23 cellular contexts compared by ENCODE assay signal in genomic region chr1:12059226-12059625, GRCh38. TPM values are rescaled to one million over a fixed set of nuclear protein-coding genes. Genes with fewer than 3 reads are reported as not detected.
DNase-seq lines count a peak whose midpoint lies in the region; ATAC-seq lines count a peak whose summit lies in the region.
"Had no signal": no experiment of that assay in that cellular context is flagged by ENCODE, and none has a peak within 500 bp of the region (broad histone marks: within the 10 kb centered on the region; RNA-seq: fewer than 3 reads in every experiment).

No MANE protein-coding gene starts in this region.

- peaks cover 87% of the 10 kb centered on the region for H3K4me1 Mint-ChIP-seq in activated T-cell treated with anti-CD3 and anti-CD28 coated beads, Interleukin-2, amount 50 U/mL, for 72 hours (ENCODE audit: low read depth)
- peaks cover 34% of the 10 kb centered on the region for H3K4me1 Mint-ChIP-seq in activated T-cell treated with anti-CD3 and anti-CD28 coated beads, Interleukin-2, amount 50 U/mL, for 4 hours (ENCODE audit: low read depth)
- peaks cover 6 to 42% (median 20%) of the 10 kb centered on the region in 4 donors for H3K4me1 Mint-ChIP-seq in CD4-positive, CD25-positive, alpha-beta regulatory T cell
- H3K4me1 Mint-ChIP-seq in activated T-helper 17 cell treated with anti-CD3 and anti-CD28 coated beads, Interleukin-2, amount 50 U/mL, for 72 hours = peaks cover 40% of the 10 kb centered on the region
- peaks cover 79% of the 10 kb centered on the region for H3K4me1 Mint-ChIP-seq in stimulated activated effector memory CD8-positive, alpha-beta T cell treated with anti-CD3 and anti-CD28 coated beads, Interleukin-12 subunit alpha, Interleukin-12 subunit beta, amount 100 ng/mL, for 72 hours
- peaks cover 70% of the 10 kb centered on the region for H3K4me1 Mint-ChIP-seq in activated CD4-positive, alpha-beta T cell treated with anti-CD3 and anti-CD28 coated beads for 36 hours

- peak overlapping the region; percentile 56 to 76 for H3K4me3 Mint-ChIP-seq in activated T-cell treated with anti-CD3 and anti-CD28 coated beads, Interleukin-2, amount 50 U/mL, for 72 hours
- H3K4me3 Mint-ChIP-seq in activated T-cell treated with anti-CD3 and anti-CD28 coated beads, Interleukin-2, amount 50 U/mL, for 4 hours = no peak overlapping the region
- peak overlapping the region in 1 of 4 donors; percentile 60 for H3K4me3 Mint-ChIP-seq in CD4-positive, CD25-positive, alpha-beta regulatory T cell
- peak overlapping the region; percentile 50 for H3K4me3 Mint-ChIP-seq in activated T-helper 17 cell treated with anti-CD3 and anti-CD28 coated beads, Interleukin-2, amount 50 U/mL, for 72 hours
- peak overlapping the region; percentile 44 for H3K4me3 Mint-ChIP-seq in stimulated activated effector memory CD8-positive, alpha-beta T cell treated with anti-CD3 and anti-CD28 coated beads, Interleukin-12 subunit alpha, Interleukin-12 subunit beta, amount 100 ng/mL, for 72 hours
- no peak overlapping the region for H3K4me3 Mint-ChIP-seq in activated CD4-positive, alpha-beta T cell treated with anti-CD3 and anti-CD28 coated beads for 36 hours

- peak overlapping the region; percentile 16 for H3K27ac Mint-ChIP-seq in activated T-cell treated with anti-CD3 and anti-CD28 coated beads, Interleukin-2, amount 50 U/mL, for 72 hours
- peak overlapping the region in 2 of 3 donors; percentile 33 to 97 for H3K27ac Mint-ChIP-seq in CD4-positive, CD25-positive, alpha-beta regulatory T cell
- H3K27ac Mint-ChIP-seq in activated T-helper 17 cell treated with anti-CD3 and anti-CD28 coated beads, Interleukin-2, amount 50 U/mL, for 72 hours = peak overlapping the region; percentile 17
- H3K27ac Mint-ChIP-seq in stimulated activated effector memory CD8-positive, alpha-beta T cell treated with anti-CD3 and anti-CD28 coated beads, Interleukin-12 subunit alpha, Interleukin-12 subunit beta, amount 100 ng/mL, for 72 hours = no peak overlapping the region
- H3K27ac Mint-ChIP-seq in activated CD4-positive, alpha-beta T cell treated with anti-CD3 and anti-CD28 coated beads for 36 hours = no peak overlapping the region
- H3K27ac Mint-ChIP-seq: IgD-negative memory B cell had no signal

- ATAC-seq in activated T-cell treated with anti-CD3 and anti-CD28 coated beads, Interleukin-2, amount 50 U/mL, for 72 hours (replicated peaks in 1 of 2) = no peak
- ATAC-seq in activated T-cell treated with anti-CD3 and anti-CD28 coated beads, Interleukin-2, amount 50 U/mL, for 4 hours = no peak
- no peak for ATAC-seq in CD4-positive, CD25-positive, alpha-beta regulatory T cell (ENCODE audit: low read depth in 2 of 2)
- no peak for ATAC-seq in activated T-helper 17 cell treated with anti-CD3 and anti-CD28 coated beads, Interleukin-2, amount 50 U/mL, for 72 hours (replicated peaks)
- ATAC-seq in stimulated activated effector memory CD8-positive, alpha-beta T cell treated with anti-CD3 and anti-CD28 coated beads, Interleukin-12 subunit alpha, Interleukin-12 subunit beta, amount 100 ng/mL, for 72 hours = no peak
- no peak for ATAC-seq in activated CD4-positive, alpha-beta T cell treated with anti-CD3 and anti-CD28 coated beads for 36 hours

- intact Hi-C loops in activated CD4-positive, alpha-beta T cell treated with anti-CD3 and anti-CD28 coated beads for 36 hours (cut with DNase I, micrococcal nuclease) = loop anchor here in 1 of 2 experiments (5.0 kb wide), 1 partner anchor 388 kb away; no protein-coding TSS in a partner anchor

- H3K27me3 ChIP-seq in CD4-positive, CD25-positive, alpha-beta regulatory T cell (ENCODE audit: control insufficient read depth, insufficient read depth, low read length) = no peaks in the 10 kb centered on the region

- DNase-seq in activated T-cell treated with anti-CD3 and anti-CD28 coated beads, Interleukin-2, amount 50 U/mL, for 72 hours = no peak
- DNase-seq in activated T-cell treated with anti-CD3 and anti-CD28 coated beads, Interleukin-2, amount 50 U/mL, for 4 hours = no peak
- no peak for DNase-seq in CD4-positive, CD25-positive, alpha-beta regulatory T cell
- DNase-seq in stimulated activated effector memory CD8-positive, alpha-beta T cell treated with anti-CD3 and anti-CD28 coated beads, Interleukin-12 subunit alpha, Interleukin-12 subunit beta, amount 100 ng/mL, for 72 hours (ENCODE audit: low spot score in 2 of 2) = no peak
- no peak for DNase-seq in activated CD4-positive, alpha-beta T cell treated with anti-CD3 and anti-CD28 coated beads for 36 hours
- DNase-seq in NCI-H345 (lab: John Stamatoyannopoulos, UW) = no peak
- DNase-seq: DND-41, GM23248, HCEC 1CT, NCI-H1092 treated with DMSO at 0.1 percent for 48 hours, NCI-H146, NCI-H2081 treated with DMSO at 0.1 percent for 48 hours, NCI-H510A treated with DMSO at 0.1 percent for 48 hours, NCI-H774, SHP77 had no signal

- H3K4me1 ChIP-seq in CD4-positive, CD25-positive, alpha-beta regulatory T cell (ENCODE audit: control insufficient read depth, insufficient read depth, low read length, poor library complexity, severe bottlenecking) = peaks cover 30% of the 10 kb centered on the region

- peaks cover 8 to 10% of the 10 kb centered on the region in 2 donors for H3K36me3 Mint-ChIP-seq in activated T-cell treated with anti-CD3 and anti-CD28 coated beads, Interleukin-2, amount 50 U/mL, for 72 hours (ENCODE audit: insufficient read depth in 2 of 2)
- H3K36me3 Mint-ChIP-seq in activated T-cell treated with anti-CD3 and anti-CD28 coated beads, Interleukin-2, amount 50 U/mL, for 4 hours (ENCODE audit: insufficient read depth) = no peaks in the 10 kb centered on the region
- no peaks in the 10 kb centered on the region for H3K36me3 Mint-ChIP-seq in CD4-positive, CD25-positive, alpha-beta regulatory T cell
- H3K36me3 Mint-ChIP-seq in activated T-helper 17 cell treated with anti-CD3 and anti-CD28 coated beads, Interleukin-2, amount 50 U/mL, for 72 hours (ENCODE audit: low read depth) = peaks cover 5% of the 10 kb centered on the region
- H3K36me3 Mint-ChIP-seq in stimulated activated effector memory CD8-positive, alpha-beta T cell treated with anti-CD3 and anti-CD28 coated beads, Interleukin-12 subunit alpha, Interleukin-12 subunit beta, amount 100 ng/mL, for 72 hours = peaks cover 7% of the 10 kb centered on the region
- peaks cover 6% of the 10 kb centered on the region for H3K36me3 Mint-ChIP-seq in activated CD4-positive, alpha-beta T cell treated with anti-CD3 and anti-CD28 coated beads for 36 hours (ENCODE audit: low read depth)
- H3K36me3 Mint-ChIP-seq: IgD-negative memory B cell had no signal

- no peaks in the 10 kb centered on the region for H3K9me3 ChIP-seq in CD4-positive, CD25-positive, alpha-beta regulatory T cell (ENCODE audit: control insufficient read depth in 2 of 2, low read length in 2 of 2)

- no peaks in the 10 kb centered on the region for H3K36me3 ChIP-seq in CD4-positive, CD25-positive, alpha-beta regulatory T cell (ENCODE audit: control insufficient read depth, insufficient read depth, low read length)

- POLR2A ChIA-PET in activated CD4-positive, alpha-beta T cell treated with anti-CD3 and anti-CD28 coated beads for 36 hours (lab: Charles Lee) = interaction anchor here (1.4 to 2.4 kb wide), 2 partner anchors 9 to 151 kb away, joined by 4 to 10 read pairs; no protein-coding TSS in a partner anchor

- H3K4me3 ChIP-seq in CD4-positive, CD25-positive, alpha-beta regulatory T cell (ENCODE audit: low read depth, low read length) = no peak overlapping the region
- H3K4me3 ChIP-seq: GM23248, SK-N-MC had no signal

- no peak overlapping the region for H3K27ac ChIP-seq in CD4-positive, CD25-positive, alpha-beta regulatory T cell (ENCODE audit: insufficient read depth, low read length, poor library complexity, severe bottlenecking)
- H3K27ac ChIP-seq: C4-2B, GM23248, SK-N-MC had no signal

- H3K27me3 Mint-ChIP-seq in activated T-cell treated with anti-CD3 and anti-CD28 coated beads, Interleukin-2, amount 50 U/mL, for 72 hours (ENCODE audit: low read depth) = peaks cover 10% of the 10 kb centered on the region
- H3K27me3 Mint-ChIP-seq in activated T-cell treated with anti-CD3 and anti-CD28 coated beads, Interleukin-2, amount 50 U/mL, for 4 hours (ENCODE audit: low read depth) = peaks cover 15% of the 10 kb centered on the region
- H3K27me3 Mint-ChIP-seq in CD4-positive, CD25-positive, alpha-beta regulatory T cell = peaks cover 4% of the 10 kb centered on the region
- H3K27me3 Mint-ChIP-seq in activated T-helper 17 cell treated with anti-CD3 and anti-CD28 coated beads, Interleukin-2, amount 50 U/mL, for 72 hours = peaks cover 11% of the 10 kb centered on the region
- peaks cover 22% of the 10 kb centered on the region for H3K27me3 Mint-ChIP-seq in activated CD4-positive, alpha-beta T cell treated with anti-CD3 and anti-CD28 coated beads for 36 hours

- peaks cover 0 to 2% of the 10 kb centered on the region in 2 donors for H3K9me3 Mint-ChIP-seq in activated T-cell treated with anti-CD3 and anti-CD28 coated beads, Interleukin-2, amount 50 U/mL, for 72 hours
- no peaks in the 10 kb centered on the region for H3K9me3 Mint-ChIP-seq in activated T-cell treated with anti-CD3 and anti-CD28 coated beads, Interleukin-2, amount 50 U/mL, for 4 hours
- peaks cover 0 to 2% (median 0%) of the 10 kb centered on the region in 7 donors for H3K9me3 Mint-ChIP-seq in CD4-positive, CD25-positive, alpha-beta regulatory T cell
- H3K9me3 Mint-ChIP-seq in activated T-helper 17 cell treated with anti-CD3 and anti-CD28 coated beads, Interleukin-2, amount 50 U/mL, for 72 hours = no peaks in the 10 kb centered on the region
- H3K9me3 Mint-ChIP-seq in stimulated activated effector memory CD8-positive, alpha-beta T cell treated with anti-CD3 and anti-CD28 coated beads, Interleukin-12 subunit alpha, Interleukin-12 subunit beta, amount 100 ng/mL, for 72 hours = no peaks in the 10 kb centered on the region
- H3K9me3 Mint-ChIP-seq in activated CD4-positive, alpha-beta T cell treated with anti-CD3 and anti-CD28 coated beads for 36 hours (ENCODE audit: low read depth) = peaks cover 2% of the 10 kb centered on the region

- CTCF ChIA-PET in activated CD4-positive, alpha-beta T cell treated with anti-CD3 and anti-CD28 coated beads for 36 hours (lab: Charles Lee) = interaction anchor here (0.9 to 1.2 kb wide), 2 partner anchors 20 to 149 kb away, joined by 3 to 4 read pairs; no protein-coding TSS in a partner anchor

RNA-seq across cellular contexts. Expression of gene TNFRSF8, which starts 3.9 kb away (rescaled TPM):
- 10 to 100 TPM; 39.5 to 63.5 TPM for total RNA-seq in activated T-cell treated with anti-CD3 and anti-CD28 coated beads, Interleukin-2, amount 50 U/mL, for 72 hours
- 10 to 100 TPM; 13.7 to 17.5 (median 14.9) TPM for total RNA-seq in activated T-cell treated with anti-CD3 and anti-CD28 coated beads, Interleukin-2, amount 50 U/mL, for 4 hours
- total RNA-seq in CD4-positive, CD25-positive, alpha-beta regulatory T cell = 2.3 TPM
- 1 to 10 TPM; 1.1 to 3.2 (median 1.3) TPM for polyA plus RNA-seq in CD4-positive, CD25-positive, alpha-beta regulatory T cell
- 100 to 1,000 TPM in 1 of 2 donors, 10 to 100 TPM in 1; 35.3 to 216 TPM for total RNA-seq in activated T-helper 17 cell treated with anti-CD3 and anti-CD28 coated beads, Interleukin-2, amount 50 U/mL, for 72 hours
- total RNA-seq in activated CD4-positive, alpha-beta T cell treated with anti-CD3 and anti-CD28 coated beads for 36 hours = 10 to 100 TPM; 15.7 to 16.3 TPM
- total RNA-seq: A673, G401, GM23248, LHCN-M2, RPMI7951 had no signal

RNA-seq across cellular contexts. Expression of gene MIIP, which starts 39.9 kb away (rescaled TPM):
- total RNA-seq in activated T-cell treated with anti-CD3 and anti-CD28 coated beads, Interleukin-2, amount 50 U/mL, for 72 hours = 10 to 100 TPM; 67.3 to 80.3 TPM
- 10 to 100 TPM; 51.9 to 58.3 (median 53.2) TPM for total RNA-seq in activated T-cell treated with anti-CD3 and anti-CD28 coated beads, Interleukin-2, amount 50 U/mL, for 4 hours
- 49.1 TPM for total RNA-seq in CD4-positive, CD25-positive, alpha-beta regulatory T cell
- polyA plus RNA-seq in CD4-positive, CD25-positive, alpha-beta regulatory T cell = 10 to 100 TPM; 31.9 to 45.1 (median 38.4) TPM
- 100 to 1,000 TPM in 1 of 2 donors, 10 to 100 TPM in 1; 51.1 to 115 TPM for total RNA-seq in activated T-helper 17 cell treated with anti-CD3 and anti-CD28 coated beads, Interleukin-2, amount 50 U/mL, for 72 hours
- 10 to 100 TPM; 30.2 to 31.5 TPM for total RNA-seq in activated CD4-positive, alpha-beta T cell treated with anti-CD3 and anti-CD28 coated beads for 36 hours

Comparison
In these comparisons a context has a peak if more than half of its experiments do, and no peak if none do; other contexts are left out.
1. H3K4me3 Mint-ChIP-seq: peak in activated T-cell treated with anti-CD3 and anti-CD28 coated beads, Interleukin-2, amount 50 U/mL, for 72 hours (2 of 2), activated T-helper 17 cell treated with anti-CD3 and anti-CD28 coated beads, Interleukin-2, amount 50 U/mL, for 72 hours (single experiment) and stimulated activated effector memory CD8-positive, alpha-beta T cell treated with anti-CD3 and anti-CD28 coated beads, Interleukin-12 subunit alpha, Interleukin-12 subunit beta, amount 100 ng/mL, for 72 hours (single experiment); none in activated T-cell treated with anti-CD3 and anti-CD28 coated beads, Interleukin-2, amount 50 U/mL, for 4 hours (single experiment) and activated CD4-positive, alpha-beta T cell treated with anti-CD3 and anti-CD28 coated beads for 36 hours (single experiment).
2. H3K27ac Mint-ChIP-seq: peak in activated T-cell treated with anti-CD3 and anti-CD28 coated beads, Interleukin-2, amount 50 U/mL, for 72 hours (single experiment), CD4-positive, CD25-positive, alpha-beta regulatory T cell (2 of 3) and activated T-helper 17 cell treated with anti-CD3 and anti-CD28 coated beads, Interleukin-2, amount 50 U/mL, for 72 hours (single experiment); none in stimulated activated effector memory CD8-positive, alpha-beta T cell treated with anti-CD3 and anti-CD28 coated beads, Interleukin-12 subunit alpha, Interleukin-12 subunit beta, amount 100 ng/mL, for 72 hours (single experiment) and activated CD4-positive, alpha-beta T cell treated with anti-CD3 and anti-CD28 coated beads for 36 hours (single experiment).